9 cellular contexts compared by ENCODE assay signal in the genomic region with DNA sequence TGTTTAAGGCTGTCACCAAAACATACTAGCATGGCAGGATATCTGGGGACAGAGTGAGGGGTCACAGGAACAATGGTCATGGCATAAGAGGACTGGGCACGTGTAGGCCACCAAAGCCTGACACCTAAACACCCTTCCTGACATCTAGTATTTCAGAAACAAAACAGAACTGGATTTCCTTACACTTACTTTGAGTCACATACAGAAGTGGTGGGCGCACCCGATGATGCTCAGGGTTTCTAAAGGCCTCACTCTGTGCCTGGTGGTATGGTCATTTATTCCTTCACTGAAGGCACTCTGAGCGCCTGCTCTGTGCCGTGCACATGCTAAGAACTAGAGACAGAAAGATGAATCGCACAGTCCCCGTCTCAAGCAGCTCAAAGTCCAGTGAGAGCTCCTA. TPM values are rescaled to one million over a fixed set of nuclear protein-coding genes. Genes with fewer than 3 reads are reported as not detected.
DNase-seq lines count a peak whose midpoint lies in the region; ATAC-seq and TF ChIP-seq lines count a peak whose summit lies in the region.
"Had no signal": no experiment of that assay in that cellular context is flagged by ENCODE, and none has a peak within 500 bp of the region (broad histone marks: within the 10 kb centered on the region; RNA-seq: fewer than 3 reads in every experiment).

No MANE protein-coding gene starts in this region.

- H3K4me3 ChIP-seq in left ventricle myocardium inferior (peak overlapping the region; percentile 88), heart left ventricle (peak overlapping the region in 3 of 12 donors; percentile 76 to 90 (median 86)), fibroblast of the aortic adventitia (ENCODE audit: low read depth, low read length) (peak overlapping the region; percentile 28), tibial artery (peak overlapping the region; percentile 81 to 96), lower leg skin (ENCODE audit: low read depth, poor library complexity, severe bottlenecking) (no peak overlapping the region)

- 78 to 87% (median 83%) methylated on average over 7 of the region's 7 CpGs for WGBS in heart left ventricle, 4 donors
- 81 to 87% methylated on average over 7 of the region's 7 CpGs for WGBS in lower leg skin, 2 donors

- H3K27ac Mint-ChIP-seq in T-helper 17 cell, result peak overlapping the region; percentile 84

- no peak for TF ChIP-seq POLR2A in heart left ventricle (IDR thresholded peaks at IDR 0.05)
- TF ChIP-seq POLR2A in lower leg skin (IDR thresholded peaks at IDR 0.05), result no peak

- H3K9me3 ChIP-seq in left ventricle myocardium inferior (replicated peaks) (no peaks in the 10 kb centered on the region), heart left ventricle (no peaks in the 10 kb centered on the region), T-helper 17 cell (ENCODE audit: control insufficient read depth, low read length, poor library complexity, severe bottlenecking) (no peaks in the 10 kb centered on the region), tibial artery (no peaks in the 10 kb centered on the region)

- peaks cover 62% of the 10 kb centered on the region for H3K4me1 ChIP-seq in left ventricle myocardium inferior
- H3K4me1 ChIP-seq in heart left ventricle, result peaks cover 0 to 46% (median 23%) of the 10 kb centered on the region in 12 donors
- H3K4me1 ChIP-seq in tibial artery, result peaks cover 0 to 64% (median 26%) of the 10 kb centered on the region in 4 donors

- no peaks in the 10 kb centered on the region for H3K27me3 ChIP-seq in left ventricle myocardium inferior (ENCODE audit: low read depth)
- H3K27me3 ChIP-seq in heart left ventricle, result no peaks in the 10 kb centered on the region
- H3K27me3 ChIP-seq in tibial artery, result no peaks in the 10 kb centered on the region

- peak overlapping the region; percentile 88 for H3K4me3 Mint-ChIP-seq in T-helper 17 cell

- H3K27ac ChIP-seq in left ventricle myocardium inferior (replicated peaks) (no peak overlapping the region), heart left ventricle (no peak overlapping the region), tibial artery (peak overlapping the region in 1 of 2 donors; percentile 91)

- H3K36me3 Mint-ChIP-seq in T-helper 17 cell (ENCODE audit: low read depth), result no peaks in the 10 kb centered on the region

- TF ChIP-seq CTCF in left ventricle myocardium inferior (IDR thresholded peaks at IDR 0.05; ENCODE audit: borderline replicate concordance) (no peak), heart left ventricle (IDR thresholded peaks at IDR 0.05) (no peak), fibroblast of the aortic adventitia (IDR thresholded peaks at IDR 0.05; ENCODE audit: insufficient read depth, low read length) (no peak), tibial artery (IDR thresholded peaks at IDR 0.05) (no peak), lower leg skin (IDR thresholded peaks at IDR 0.05) (no peak)

- intact Hi-C loops in left ventricle myocardium inferior (cut with micrococcal nuclease), result no loop called here
- intact Hi-C loops in heart left ventricle (cut with DNase I), result loop anchor here in 5 of 10 donors (5.0 to 10.0 kb wide), 5 partner anchors 41 to 758 kb away; partner anchors contain the start of gene GALNT2 (in 1 of the 5)
- intact Hi-C loops in tibial artery (cut with DNase I; ENCODE audit: low total_unique reads), result no loop called here
- intact Hi-C loops in lower leg skin (cut with DNase I; ENCODE audit: low total_unique reads), result no loop called here

- DNase-seq in left ventricle myocardium inferior (no peak), heart left ventricle (no peak), T-helper 17 cell (no peak), fibroblast of the aortic adventitia (ENCODE audit: low read depth) (no peak), tibial artery (no peak), NCI-H69 (lab: John Stamatoyannopoulos, UW) (no peak), lower leg skin (ENCODE audit: low spot score in 2 of 2) (no peak)
- DNase-seq: NCI-H2171 had no signal

- ATAC-seq in heart left ventricle (no peak), T-helper 17 cell (no peak), GM18909 (IDR thresholded peaks at IDR 0.05; ENCODE audit: poor library complexity, unreplicated experiment) (no peak)

- H3K36me3 ChIP-seq in left ventricle myocardium inferior, result no peaks in the 10 kb centered on the region
- H3K36me3 ChIP-seq in heart left ventricle, result no peaks in the 10 kb centered on the region
- H3K36me3 ChIP-seq in tibial artery, result no peaks in the 10 kb centered on the region

- H3K27me3 Mint-ChIP-seq in T-helper 17 cell, result no peaks in the 10 kb centered on the region

- H3K4me1 Mint-ChIP-seq in T-helper 17 cell, result peaks cover 47% of the 10 kb centered on the region

RNA-seq across cellular contexts. Expression of gene ABCB10, which starts 2.0 kb away (rescaled TPM):
- total RNA-seq in left ventricle myocardium inferior (9.3 TPM), heart left ventricle (10 to 100 TPM in 7 of 9 donors, 1 to 10 TPM in 2; 8.4 to 13.3 (median 10.8) TPM), T-helper 17 cell (10 to 100 TPM; 12.9 to 19.2 TPM), fibroblast of the aortic adventitia (ENCODE audit: low replicate concordance) (13.1 and 16.8 TPM in 2 replicates), lower leg skin (10 to 100 TPM; 11.4 to 13.2 (median 12.2) TPM)
- polyA plus RNA-seq in heart left ventricle, result 1 to 10 TPM; 4.5 to 6.6 TPM

RNA-seq across cellular contexts. Expression of gene NUP133, which starts 48.4 kb away (rescaled TPM):
- total RNA-seq in left ventricle myocardium inferior (31.3 TPM), heart left ventricle (10 to 100 TPM; 23.1 to 37.3 (median 31.0) TPM), T-helper 17 cell (10 to 100 TPM; 26.0 to 35.9 TPM), fibroblast of the aortic adventitia (ENCODE audit: low replicate concordance) (25.2 and 46.1 TPM in 2 replicates), lower leg skin (10 to 100 TPM; 21.9 to 31.6 (median 26.9) TPM)
- polyA plus RNA-seq in heart left ventricle, result 10 to 100 TPM in 1 of 2 donors, 1 to 10 TPM in 1; 8.0 to 16.5 TPM
